1 cellular context compared by ENCODE assay signal in genomic region chr1:211616231-211617031, GRCh38.
TF ChIP-seq lines count a peak whose summit lies in the region.

No MANE protein-coding gene starts in this region.

TF ChIP-seq in GM23338, 12 proteins besides CTCF, POLR2A, EP300 and RAD21:
- TF ChIP-seq ZNF462 (CRISPR knock-in tag; IDR thresholded peaks at IDR 0.05) (no peak), STAT1 (IDR thresholded peaks at IDR 0.05; ENCODE audit: unreplicated experiment) (no peak), ETS1 (IDR thresholded peaks at IDR 0.05) (no peak), JUNB (IDR thresholded peaks at IDR 0.05; ENCODE audit: unreplicated experiment) (no peak), EZH2 (IDR thresholded peaks at IDR 0.05; ENCODE audit: low read depth, unreplicated experiment) (no peak), POLR2AphosphoS5 (IDR thresholded peaks at IDR 0.05; ENCODE audit: low read depth) (no peak), ZNF114 (CRISPR knock-in tag; IDR thresholded peaks at IDR 0.05) (no peak), REST (IDR thresholded peaks at IDR 0.05; ENCODE audit: unreplicated experiment) (no peak), ZNF331 (CRISPR knock-in tag; IDR thresholded peaks at IDR 0.05; ENCODE audit: low read depth) (no peak), EZH2phosphoT487 (IDR thresholded peaks at IDR 0.05; ENCODE audit: unreplicated experiment) (no peak), NANOG (IDR thresholded peaks at IDR 0.05; ENCODE audit: borderline replicate concordance) (no peak), CREB1 (CRISPR knock-in tag; IDR thresholded peaks at IDR 0.05; ENCODE audit: low read depth) (no peak)
TF ChIP-seq in GM23338: peak in this region for 0.
